Comparison of ENCODE assay signal across 19 cellular contexts in genomic region chr3:12472000-12472399, GRCh38.
"Had no signal": no experiment of that assay in that cellular context is flagged by ENCODE, and none has a peak within 500 bp of the region (broad histone marks: within the 10 kb centered on the region; RNA-seq: fewer than 3 reads in every experiment).

No MANE protein-coding gene starts in this region.

- H3K27ac Mint-ChIP-seq: activated B cell treated with CpG ODN at 0.5 μM for 24 hours; activated naive CD8-positive, alpha-beta T cell; immature natural killer cell; mesothelial cell of epicardium; naive B cell; T-helper 2 cell treated with Interferon-gamma antibody and Interleukin-4, amounts not matched to agents 5 μg/mL and 100 μg/mL, for 36 hours had no signal

- H3K4me1 ChIP-seq: body of pancreas, gastroesophageal sphincter, pancreas, psoas muscle had no signal

- H3K4me3 Mint-ChIP-seq: activated B cell treated with CpG ODN at 0.5 μM for 24 hours; activated naive CD8-positive, alpha-beta T cell; immature natural killer cell; mesothelial cell of epicardium; neural crest cell; T-helper 2 cell treated with Interferon-gamma antibody and Interleukin-4, amounts not matched to agents 5 μg/mL and 100 μg/mL, for 36 hours had no signal

- H3K9me3 ChIP-seq: body of pancreas, gastroesophageal sphincter, pancreas, psoas muscle, tibial nerve had no signal

- H3K36me3 Mint-ChIP-seq: activated naive CD8-positive, alpha-beta T cell; immature natural killer cell; mesothelial cell of epicardium; naive B cell had no signal

- H3K36me3 ChIP-seq: gastroesophageal sphincter, pancreas, tibial nerve had no signal

- H3K27ac ChIP-seq: body of pancreas, epithelial cell of prostate, gastroesophageal sphincter, pancreas, psoas muscle, tibial nerve had no signal

- ATAC-seq: body of pancreas, gastroesophageal sphincter, pancreas had no signal

- H3K27me3 Mint-ChIP-seq: activated naive CD8-positive, alpha-beta T cell had no signal

- H3K27me3 ChIP-seq: body of pancreas, gastroesophageal sphincter, pancreas, tibial nerve had no signal

- H3K9me3 Mint-ChIP-seq: activated B cell treated with CpG ODN at 0.5 μM for 24 hours; activated T-cell treated with anti-CD3 and anti-CD28 coated beads, Interleukin-2, amount 50 U/mL, for 72 hours; immature natural killer cell; mesothelial cell of epicardium; naive B cell; neural crest cell; T-helper 2 cell treated with Interferon-gamma antibody and Interleukin-4, amounts not matched to agents 5 μg/mL and 100 μg/mL, for 36 hours had no signal

- DNase-seq: activated B cell treated with CpG ODN at 0.5 μM for 24 hours; activated effector memory CD4-positive, alpha-beta T cell treated with Interleukin-2 at 50 U/mL for 16 hours; aorta; body of pancreas; effector CD4-positive, alpha-beta T cell; immature natural killer cell; kidney; naive B cell; pancreas; psoas muscle had no signal

- FAIRE-seq: colon, kidney, pancreas had no signal

- H3K4me1 Mint-ChIP-seq: immature natural killer cell, naive B cell, neural crest cell had no signal

- H3K4me3 ChIP-seq: body of pancreas, gastroesophageal sphincter, pancreas, psoas muscle, tibial nerve had no signal
